In genomic region chr2:227471924-227472264, GRCh38 we compare ENCODE assay signal across 8 cellular contexts.
DNase-seq lines count a peak whose midpoint lies in the region; ATAC-seq and TF ChIP-seq lines count a peak whose summit lies in the region.

Gene AGFG1 (plus strand): TSS chr2:227472156. CDS start chr2:227472422, 266 bp downstream.

- peak within 1 kb of the TSS; percentile 83 for H3K4me3 ChIP-seq in AG10803 (ENCODE audit: low read length)
- peak within 1 kb of the TSS; percentile 85 for H3K4me3 ChIP-seq in choroid plexus epithelial cell (ENCODE audit: low read depth, low read length)

- peak; percentile 91 for ATAC-seq in GM18873 (IDR thresholded peaks at IDR 0.05; ENCODE audit: low FRiP score, unreplicated experiment)
- peak; percentile 88 for ATAC-seq in HG03135 (IDR thresholded peaks at IDR 0.05; ENCODE audit: unreplicated experiment)

- DNase-seq in AG10803 (ENCODE audit: low read depth) (peak; percentile 69), NCI-H345 treated with DMSO at 0.1 percent for 48 hours (lab: John Stamatoyannopoulos, UW; ENCODE audit: unreplicated experiment) (peak; percentile 75), choroid plexus epithelial cell (ENCODE audit: low read depth) (peak; percentile 82), kidney tubule cell (ENCODE audit: low spot score) (peak; percentile 83)
- peak; percentile 83 to 84 for DNase-seq in activated CD4-positive, alpha-beta T cell treated with anti-CD3 and anti-CD28 coated beads for 24 hours (ENCODE audit: low read depth in 2 of 2)
- peak; percentile 80 to 88 (median 82) for DNase-seq in stimulated activated CD4-positive, alpha-beta T cell treated with anti-CD3 and anti-CD28 coated beads, Interleukin-1b, Interleukin-23, amount 100 ng/mL, for 24 hours (ENCODE audit: low read depth in 4 of 4, low spot score in 1 of 4)

- peak; percentile 91 for TF ChIP-seq CTCF in AG10803 (conservative IDR thresholded peaks at IDR 0.05; ENCODE audit: low read length)
- TF ChIP-seq CTCF in choroid plexus epithelial cell (conservative IDR thresholded peaks at IDR 0.05; ENCODE audit: low read depth, low read length), result peak; percentile 97

Comparison
In these comparisons a context has a peak if more than half of its experiments do, and no peak if none do; other contexts are left out.
1. Peak in every context shown above with its lines: DNase-seq, ATAC-seq and H3K4me3 ChIP-seq.